ENCODE assay signal across 11 cellular contexts in the genomic region with DNA sequence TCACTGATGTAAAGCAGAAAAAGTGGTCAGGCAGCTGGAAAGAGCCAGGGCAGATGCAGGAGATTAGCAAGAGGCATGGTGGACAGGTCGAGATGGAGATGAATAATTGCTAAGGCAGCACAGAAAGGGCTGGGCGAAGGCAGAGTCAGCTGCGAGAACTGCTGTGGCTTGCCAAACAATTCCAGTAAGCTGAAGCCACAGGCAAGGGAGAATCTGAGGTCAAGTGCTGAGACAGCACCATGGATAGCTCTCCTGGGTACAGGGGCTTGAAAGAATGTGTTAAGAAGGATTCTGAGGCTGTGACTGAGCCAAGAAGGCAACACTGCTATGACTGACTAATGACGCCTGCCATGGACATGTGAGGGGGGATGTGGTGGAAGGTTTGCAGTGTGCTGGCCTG.
DNase-seq lines count a peak whose midpoint lies in the region; ATAC-seq and TF ChIP-seq lines count a peak whose summit lies in the region.
"Had no signal": no experiment of that assay in that cellular context is flagged by ENCODE, and none has a peak within 500 bp of the region (broad histone marks: within the 10 kb centered on the region; RNA-seq: fewer than 3 reads in every experiment).

No MANE protein-coding gene starts in this region.

- H3K4me3 Mint-ChIP-seq in osteocyte (ENCODE audit: unreplicated experiment), result no peak overlapping the region
- H3K4me3 Mint-ChIP-seq: activated T-helper 17 cell treated with anti-CD3 and anti-CD28 coated beads, Interleukin-2, amount 50 U/mL, for 72 hours had no signal

- H3K4me3 ChIP-seq in GM23248 (no peak overlapping the region), foreskin fibroblast (ENCODE audit: low read depth in 1 of 2, low read length in 2 of 2) (no peak overlapping the region), OCI-LY7 (ENCODE audit: low read depth, low read length, poor library complexity, severe bottlenecking) (no peak overlapping the region)

- peak overlapping the region; percentile 58 for H3K27ac Mint-ChIP-seq in osteocyte (ENCODE audit: unreplicated experiment)
- H3K27ac Mint-ChIP-seq: activated T-helper 17 cell treated with anti-CD3 and anti-CD28 coated beads, Interleukin-2, amount 50 U/mL, for 72 hours had no signal

- BruUV-seq in OCI-LY7 (replicated peaks; lab: Mats Ljungman, UMichigan), result no TSS peak

- H3K27ac ChIP-seq in GM23248, result no peak overlapping the region
- no peak overlapping the region for H3K27ac ChIP-seq in OCI-LY7 (ENCODE audit: low read depth, low read length, poor library complexity, severe bottlenecking)

- no peaks in the 10 kb centered on the region for H3K27me3 Mint-ChIP-seq in osteocyte (ENCODE audit: unreplicated experiment)

- H4K20me1 ChIP-seq in GM23248 (ENCODE audit: insufficient read depth), result no peaks in the 10 kb centered on the region
- H4K20me1 ChIP-seq in OCI-LY7 (ENCODE audit: insufficient read depth, low read length), result no peaks in the 10 kb centered on the region

- CTCF ChIA-PET in OCI-LY7 (lab: Charles Lee; ENCODE audit: unreplicated experiment), result no interaction called here

- H3K36me3 Mint-ChIP-seq in osteocyte (ENCODE audit: unreplicated experiment), result no peaks in the 10 kb centered on the region

- peaks cover 45% of the 10 kb centered on the region for H3K4me1 Mint-ChIP-seq in osteocyte (ENCODE audit: unreplicated experiment)
- H3K4me1 Mint-ChIP-seq: activated T-helper 17 cell treated with anti-CD3 and anti-CD28 coated beads, Interleukin-2, amount 50 U/mL, for 72 hours had no signal

- H3K9me3 ChIP-seq in GM23248 (ENCODE audit: low read depth) (no peaks in the 10 kb centered on the region), OCI-LY7 (ENCODE audit: low read length) (0 out of 2 replicates have a peak, but pooled peaks cover 4% of the 10 kb centered on the region)

- no peaks in the 10 kb centered on the region for H3K9me2 ChIP-seq in GM23248 (ENCODE audit: insufficient read depth)
- H3K9me2 ChIP-seq in OCI-LY7 (ENCODE audit: insufficient read depth, low read length), result no peaks in the 10 kb centered on the region

- H3K4me1 ChIP-seq in GM23248 (ENCODE audit: insufficient read depth) (no peaks in the 10 kb centered on the region), OCI-LY7 (ENCODE audit: insufficient read depth, low read length, poor library complexity, severe bottlenecking) (no peaks in the 10 kb centered on the region)

- POLR2A ChIA-PET in OCI-LY7 (lab: Charles Lee), result interaction anchor here (0.6 kb wide), 1 partner anchor 578 kb away, joined by 3 read pairs; no protein-coding TSS in a partner anchor

- DNase-seq in GM23248, result peak; percentile 78
- DNase-seq in SW480 (ENCODE audit: low spot score), result peak; percentile 36
- DNase-seq in foreskin fibroblast, result peak; percentile 27 to 76
- no peak for DNase-seq in osteocyte (ENCODE audit: extremely low spot score, unreplicated experiment)
- DNase-seq in OCI-LY7 (ENCODE audit: low spot score), result no peak
- DNase-seq in GM20000 (ENCODE audit: low spot score), result no peak
- no peak for DNase-seq in retina
- DNase-seq: DMS79, NCI-H2029 treated with DMSO at 0.1 percent for 48 hours had no signal

- H2AFZ ChIP-seq in GM23248 (no peak overlapping the region), OCI-LY7 (ENCODE audit: low read length) (no peak overlapping the region)

- peaks cover 27% of the 10 kb centered on the region for H3K27me3 ChIP-seq in GM23248 (replicated peaks; ENCODE audit: insufficient read depth)

- H3K9me3 Mint-ChIP-seq in osteocyte (ENCODE audit: unreplicated experiment), result no peaks in the 10 kb centered on the region
- H3K9me3 Mint-ChIP-seq: activated T-helper 17 cell treated with anti-CD3 and anti-CD28 coated beads, Interleukin-2, amount 50 U/mL, for 72 hours had no signal

- H3K4me2 ChIP-seq in GM23248 (ENCODE audit: unreplicated experiment) (no peak overlapping the region), OCI-LY7 (ENCODE audit: low read length) (no peak overlapping the region)

- WGBS in GM23248 (ENCODE audit: low coverage in 1 of 2, low lambda C conversion rate in 2 of 2, missing lambda C conversion rate in 2 of 2), 2 experiments, result 3% methylated on average over 4 of the region's 4 CpGs

- no peaks in the 10 kb centered on the region for H3F3A ChIP-seq in GM23248 (ENCODE audit: insufficient read depth)

- no peaks in the 10 kb centered on the region for H3K79me2 ChIP-seq in GM23248 (ENCODE audit: insufficient read depth)
- no peaks in the 10 kb centered on the region for H3K79me2 ChIP-seq in OCI-LY7 (ENCODE audit: insufficient read depth, low read depth, low read length)

- in situ Hi-C loops in GM23248 (cut with MboI), result no loop called here

- no peak for TF ChIP-seq CTCF in foreskin fibroblast (IDR thresholded peaks at IDR 0.05; ENCODE audit: low read depth, low read length)
- TF ChIP-seq CTCF in osteocyte (IDR thresholded peaks at IDR 0.05), result no peak
- no peak for TF ChIP-seq CTCF in OCI-LY7 (conservative IDR thresholded peaks at IDR 0.05; ENCODE audit: low read length)
- no peak for TF ChIP-seq CTCF in GM20000 (IDR thresholded peaks at IDR 0.05; ENCODE audit: extremely low read depth, missing control alignments)

- no peak overlapping the region for H3K9ac ChIP-seq in GM23248

- H3K36me3 ChIP-seq in GM23248 (ENCODE audit: low read depth) (no peaks in the 10 kb centered on the region), OCI-LY7 (ENCODE audit: insufficient read depth, low read length) (no peaks in the 10 kb centered on the region)

- ATAC-seq in HG03520 (IDR thresholded peaks at IDR 0.05; ENCODE audit: unreplicated experiment), result no peak
- ATAC-seq: activated T-helper 17 cell treated with anti-CD3 and anti-CD28 coated beads, Interleukin-2, amount 50 U/mL, for 72 hours had no signal

- intact Hi-C loops in OCI-LY7 (cut with micrococcal nuclease; ENCODE audit: unreplicated experiment), result no loop called here

Comparison
In these comparisons a context has a peak if more than half of its experiments do, and no peak if none do; other contexts are left out.
1. DNase-seq: peak in GM23248 (single experiment), SW480 (single experiment) and foreskin fibroblast (2 of 2); none in osteocyte (single experiment), OCI-LY7 (single experiment), GM20000 (single experiment) and retina (single experiment).